Comparison of ENCODE assay signal across 19 cellular contexts in the genomic region with DNA sequence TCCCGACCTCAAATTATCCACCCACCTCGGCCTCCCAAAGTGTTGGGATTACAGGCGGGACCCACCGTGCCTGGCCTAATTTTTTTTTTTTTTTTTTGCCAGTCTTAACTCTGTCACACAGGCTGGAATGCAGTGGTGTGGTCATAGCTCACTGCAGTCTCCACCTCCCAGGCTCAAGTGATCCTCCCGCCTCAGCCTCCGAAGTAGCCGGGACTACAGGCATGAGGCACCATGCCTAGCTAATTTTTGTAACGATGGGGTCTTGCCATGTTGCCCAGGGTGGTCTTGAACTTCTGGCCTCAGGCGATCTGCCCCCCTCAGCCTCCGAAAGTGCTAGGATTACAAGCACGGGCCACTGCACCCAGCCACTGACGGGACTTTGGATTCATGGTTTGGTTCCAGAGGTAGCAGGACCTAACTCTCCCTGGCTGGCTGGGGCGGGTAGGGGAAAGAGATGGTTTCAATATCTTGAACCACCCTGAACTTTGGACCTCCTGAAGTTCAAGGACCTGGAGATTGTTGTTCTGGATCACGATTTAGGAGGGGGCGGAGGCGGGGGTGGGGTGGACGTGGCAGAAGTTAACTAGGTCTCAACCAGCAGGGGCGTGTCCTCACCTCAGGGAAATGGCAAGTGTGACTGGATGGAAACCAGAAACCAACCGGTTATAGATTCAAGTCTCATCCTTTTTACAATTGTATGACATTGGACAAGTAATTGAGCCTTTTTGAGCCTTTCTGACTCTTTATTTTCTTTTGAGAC. TPM values are rescaled to one million over a fixed set of nuclear protein-coding genes. Genes with fewer than 3 reads are reported as not detected.
A peak's percentile ranks its signal among the peaks of the same experiment; 100 is the strongest.
DNase-seq lines count a peak whose midpoint lies in the region; ATAC-seq and TF ChIP-seq lines count a peak whose summit lies in the region.
"Had no signal": no experiment of that assay in that cellular context is flagged by ENCODE, and none has a peak within 500 bp of the region (broad histone marks: within the 10 kb centered on the region; RNA-seq: fewer than 3 reads in every experiment).

No MANE protein-coding gene starts in this region.

- H3K4me3 ChIP-seq in duodenal mucosa (ENCODE audit: low read depth in 1 of 2, low read length in 2 of 2) (peak overlapping the region in 1 of 2 donors; percentile 28), mucosa of stomach (ENCODE audit: low read length) (no peak overlapping the region), spleen (no peak overlapping the region)
- H3K4me3 ChIP-seq: ascending aorta, SK-N-MC had no signal

- peak; percentile 50 for ATAC-seq in activated CD8-positive, alpha-beta T cell treated with anti-CD3 and anti-CD28 coated beads for 36 hours
- ATAC-seq in activated CD8-positive, alpha-beta T cell treated with anti-CD3 and anti-CD28 coated beads, Interleukin-2, amount 10 ng/mL, durations not matched to agents 7 days and 5 days = no peak
- ATAC-seq in HG03460 (IDR thresholded peaks at IDR 0.05; ENCODE audit: unreplicated experiment) = no peak
- ATAC-seq: stimulated activated memory B cell treated with anti-CD40 and anti-IgM and Interleukin-4, amounts not matched to agents 10 μg/mL and 1 μg/mL and 100 μg/mL, for 72 hours had no signal

- H3K4me3 Mint-ChIP-seq in activated CD8-positive, alpha-beta T cell treated with anti-CD3 and anti-CD28 coated beads for 36 hours = no peak overlapping the region
- no peak overlapping the region for H3K4me3 Mint-ChIP-seq in activated CD8-positive, alpha-beta T cell treated with anti-CD3 and anti-CD28 coated beads, Interleukin-2, amount 10 ng/mL, durations not matched to agents 7 days and 5 days
- H3K4me3 Mint-ChIP-seq: H9; stimulated activated memory B cell treated with anti-CD40 and anti-IgM and Interleukin-4, amounts not matched to agents 10 μg/mL and 1 μg/mL and 100 μg/mL, for 72 hours had no signal

- no peaks in the 10 kb centered on the region for H3K27me3 Mint-ChIP-seq in activated CD8-positive, alpha-beta T cell treated with anti-CD3 and anti-CD28 coated beads for 36 hours
- H3K27me3 Mint-ChIP-seq in activated CD8-positive, alpha-beta T cell treated with anti-CD3 and anti-CD28 coated beads, Interleukin-2, amount 10 ng/mL, durations not matched to agents 7 days and 5 days (ENCODE audit: low read depth) = no peaks in the 10 kb centered on the region
- H3K27me3 Mint-ChIP-seq: stimulated activated memory B cell treated with anti-CD40 and anti-IgM and Interleukin-4, amounts not matched to agents 10 μg/mL and 1 μg/mL and 100 μg/mL, for 72 hours had no signal

- no peak for TF ChIP-seq CTCF in activated CD8-positive, alpha-beta T cell treated with anti-CD3 and anti-CD28 coated beads for 36 hours (IDR thresholded peaks at IDR 0.05)
- no peak for TF ChIP-seq CTCF in spleen (IDR thresholded peaks at IDR 0.05 in 8 of 11, conservative IDR thresholded peaks at IDR 0.05 in 3 of 11)

- peak; percentile 73 for DNase-seq in activated CD8-positive, alpha-beta T cell treated with anti-CD3 and anti-CD28 coated beads for 36 hours
- no peak for DNase-seq in activated CD8-positive, alpha-beta T cell treated with anti-CD3 and anti-CD28 coated beads, Interleukin-2, amount 10 ng/mL, durations not matched to agents 7 days and 5 days
- DNase-seq in LoVo (ENCODE audit: low spot score) (peak; percentile 69), spleen (no peak), DMS 273 treated with DMSO at 0.1 percent for 48 hours (lab: John Stamatoyannopoulos, UW) (no peak)
- DNase-seq: activated effector memory CD4-positive, alpha-beta T cell treated with Interleukin-2 at 50 U/mL for 16 hours; DMS153; H9; hippocampal formation; NCI-H2171; NCI-H774; nucleus accumbens; T1000 had no signal

- H3K27me3 ChIP-seq in duodenal mucosa (ENCODE audit: control insufficient read depth in 1 of 2, insufficient read depth in 2 of 2, low read length in 2 of 2) (no peaks in the 10 kb centered on the region), mucosa of stomach (ENCODE audit: control insufficient read depth, insufficient read depth, low read length) (no peaks in the 10 kb centered on the region), spleen (replicated peaks in 1 of 7) (no peaks in the 10 kb centered on the region)
- H3K27me3 ChIP-seq: ascending aorta had no signal

- H3K9me3 ChIP-seq in duodenal mucosa (ENCODE audit: control insufficient read depth in 1 of 2, low read length in 2 of 2) (no peaks in the 10 kb centered on the region), mucosa of stomach (ENCODE audit: control insufficient read depth, low read length) (no peaks in the 10 kb centered on the region), spleen (no peaks in the 10 kb centered on the region)
- H3K9me3 ChIP-seq: ascending aorta had no signal

- CTCF ChIA-PET in activated CD8-positive, alpha-beta T cell treated with anti-CD3 and anti-CD28 coated beads for 36 hours (lab: Charles Lee) = no interaction called here
- CTCF ChIA-PET in activated CD8-positive, alpha-beta T cell treated with anti-CD3 and anti-CD28 coated beads, Interleukin-2, amount 10 ng/mL, durations not matched to agents 7 days and 5 days (lab: Charles Lee) = interaction anchor here (0.9 to 1.6 kb wide), 4 partner anchors 9 to 213 kb away, joined by 3 to 4 read pairs (median 3); no protein-coding TSS in a partner anchor

- H3K36me3 Mint-ChIP-seq in activated CD8-positive, alpha-beta T cell treated with anti-CD3 and anti-CD28 coated beads for 36 hours (ENCODE audit: low read depth) = no peaks in the 10 kb centered on the region
- H3K36me3 Mint-ChIP-seq in activated CD8-positive, alpha-beta T cell treated with anti-CD3 and anti-CD28 coated beads, Interleukin-2, amount 10 ng/mL, durations not matched to agents 7 days and 5 days (ENCODE audit: low read depth) = no peaks in the 10 kb centered on the region
- H3K36me3 Mint-ChIP-seq: stimulated activated memory B cell treated with anti-CD40 and anti-IgM and Interleukin-4, amounts not matched to agents 10 μg/mL and 1 μg/mL and 100 μg/mL, for 72 hours had no signal

- no peaks in the 10 kb centered on the region for H3K9me3 Mint-ChIP-seq in activated CD8-positive, alpha-beta T cell treated with anti-CD3 and anti-CD28 coated beads for 36 hours
- H3K9me3 Mint-ChIP-seq in activated CD8-positive, alpha-beta T cell treated with anti-CD3 and anti-CD28 coated beads, Interleukin-2, amount 10 ng/mL, durations not matched to agents 7 days and 5 days (ENCODE audit: insufficient read depth) = no peaks in the 10 kb centered on the region
- H3K9me3 Mint-ChIP-seq: H9; stimulated activated memory B cell treated with anti-CD40 and anti-IgM and Interleukin-4, amounts not matched to agents 10 μg/mL and 1 μg/mL and 100 μg/mL, for 72 hours had no signal

- H3K4me1 Mint-ChIP-seq in activated CD8-positive, alpha-beta T cell treated with anti-CD3 and anti-CD28 coated beads for 36 hours (ENCODE audit: low read depth) = peaks cover 38% of the 10 kb centered on the region
- peaks cover 48% of the 10 kb centered on the region for H3K4me1 Mint-ChIP-seq in activated CD8-positive, alpha-beta T cell treated with anti-CD3 and anti-CD28 coated beads, Interleukin-2, amount 10 ng/mL, durations not matched to agents 7 days and 5 days (ENCODE audit: low read depth)
- H3K4me1 Mint-ChIP-seq: H9 had no signal

- H3K36me3 ChIP-seq in duodenal mucosa (ENCODE audit: control insufficient read depth in 1 of 2, insufficient read depth in 2 of 2, low read length in 2 of 2) (no peaks in the 10 kb centered on the region), mucosa of stomach (ENCODE audit: control insufficient read depth, insufficient read depth, low read length) (no peaks in the 10 kb centered on the region), spleen (no peaks in the 10 kb centered on the region)
- H3K36me3 ChIP-seq: ascending aorta had no signal

- no peak for TF ChIP-seq POLR2A in spleen (IDR thresholded peaks at IDR 0.05)

- H3K9ac ChIP-seq in duodenal mucosa (ENCODE audit: low read depth in 1 of 2, low read length in 2 of 2) = peak overlapping the region in 1 of 2 donors; percentile 32
- H3K9ac ChIP-seq in mucosa of stomach (ENCODE audit: low read length) = peak overlapping the region; percentile 50

- H3K27ac ChIP-seq in duodenal mucosa (ENCODE audit: low read depth, low read length) = peak overlapping the region; percentile 91
- no peak overlapping the region for H3K27ac ChIP-seq in spleen
- H3K27ac ChIP-seq: ascending aorta, SK-N-MC had no signal

- WGBS in spleen, 5 donors = 78 to 88% (median 84%) methylated on average over 16 to 19 of the region's 19 CpGs

- H3K4me1 ChIP-seq in duodenal mucosa (ENCODE audit: control insufficient read depth in 1 of 2, insufficient read depth in 2 of 2, low read length in 2 of 2) (peaks cover 7 to 18% of the 10 kb centered on the region in 2 donors), mucosa of stomach (ENCODE audit: control insufficient read depth, insufficient read depth, low read length) (peaks cover 35% of the 10 kb centered on the region), spleen (peaks cover 4 to 43% (median 24%) of the 10 kb centered on the region in 6 donors)
- H3K4me1 ChIP-seq: ascending aorta had no signal

- H3K27ac Mint-ChIP-seq in activated CD8-positive, alpha-beta T cell treated with anti-CD3 and anti-CD28 coated beads for 36 hours = peak overlapping the region; percentile 20
- H3K27ac Mint-ChIP-seq in activated CD8-positive, alpha-beta T cell treated with anti-CD3 and anti-CD28 coated beads, Interleukin-2, amount 10 ng/mL, durations not matched to agents 7 days and 5 days = no peak overlapping the region
- H3K27ac Mint-ChIP-seq: H9; stimulated activated memory B cell treated with anti-CD40 and anti-IgM and Interleukin-4, amounts not matched to agents 10 μg/mL and 1 μg/mL and 100 μg/mL, for 72 hours had no signal

- intact Hi-C loops in activated CD8-positive, alpha-beta T cell treated with anti-CD3 and anti-CD28 coated beads for 36 hours (cut with micrococcal nuclease) = no loop called here
- intact Hi-C loops in spleen (cut with DNase I; ENCODE audit: low total_unique reads) = no loop called here

- POLR2A ChIA-PET in activated CD8-positive, alpha-beta T cell treated with anti-CD3 and anti-CD28 coated beads for 36 hours (lab: Charles Lee) = interaction anchor here (0.9 kb wide), 1 partner anchor 9 kb away, joined by 3 read pairs; no protein-coding TSS in a partner anchor
- POLR2A ChIA-PET in activated CD8-positive, alpha-beta T cell treated with anti-CD3 and anti-CD28 coated beads, Interleukin-2, amount 10 ng/mL, durations not matched to agents 7 days and 5 days (lab: Charles Lee) = interaction anchor here (1.2 kb wide), 1 partner anchor 38 kb away, joined by 7 read pairs; no protein-coding TSS in a partner anchor

RNA-seq across cellular contexts. Expression of gene IER2, which starts 40.8 kb away (rescaled TPM):
- 100 to 1,000 TPM; 120 to 122 TPM for total RNA-seq in activated CD8-positive, alpha-beta T cell treated with anti-CD3 and anti-CD28 coated beads for 36 hours
- total RNA-seq in activated CD8-positive, alpha-beta T cell treated with anti-CD3 and anti-CD28 coated beads, Interleukin-2, amount 10 ng/mL, durations not matched to agents 7 days and 5 days = 100 to 1,000 TPM; 203 to 210 TPM
- 100 to 1,000 TPM in 4 of 7 donors, 10 to 100 TPM in 3; 59.7 to 131 (median 104) TPM for total RNA-seq in spleen
- polyA plus RNA-seq in spleen = 10 to 100 TPM; 56.7 to 92.2 (median 76.6) TPM

RNA-seq across cellular contexts. Expression of gene STX10, which starts 40.8 kb away (rescaled TPM):
- total RNA-seq in activated CD8-positive, alpha-beta T cell treated with anti-CD3 and anti-CD28 coated beads for 36 hours = 10 to 100 TPM; 66.8 to 72.4 TPM
- 10 to 100 TPM; 68.4 to 69.2 TPM for total RNA-seq in activated CD8-positive, alpha-beta T cell treated with anti-CD3 and anti-CD28 coated beads, Interleukin-2, amount 10 ng/mL, durations not matched to agents 7 days and 5 days
- total RNA-seq in spleen = 10 to 100 TPM; 43.8 to 89.5 (median 55.8) TPM
- polyA plus RNA-seq in spleen = 10 to 100 TPM; 78.3 to 98.0 (median 93.7) TPM

Comparison
In these comparisons a context has a peak if more than half of its experiments do, and no peak if none do; other contexts are left out.
1. DNase-seq: peak in activated CD8-positive, alpha-beta T cell treated with anti-CD3 and anti-CD28 coated beads for 36 hours (single experiment) and LoVo (single experiment); none in activated CD8-positive, alpha-beta T cell treated with anti-CD3 and anti-CD28 coated beads, Interleukin-2, amount 10 ng/mL, durations not matched to agents 7 days and 5 days (single experiment), spleen (single experiment) and DMS 273 treated with DMSO at 0.1 percent for 48 hours (single experiment).